Comparison of ENCODE assay signal across 8 cellular contexts in the genomic region with DNA sequence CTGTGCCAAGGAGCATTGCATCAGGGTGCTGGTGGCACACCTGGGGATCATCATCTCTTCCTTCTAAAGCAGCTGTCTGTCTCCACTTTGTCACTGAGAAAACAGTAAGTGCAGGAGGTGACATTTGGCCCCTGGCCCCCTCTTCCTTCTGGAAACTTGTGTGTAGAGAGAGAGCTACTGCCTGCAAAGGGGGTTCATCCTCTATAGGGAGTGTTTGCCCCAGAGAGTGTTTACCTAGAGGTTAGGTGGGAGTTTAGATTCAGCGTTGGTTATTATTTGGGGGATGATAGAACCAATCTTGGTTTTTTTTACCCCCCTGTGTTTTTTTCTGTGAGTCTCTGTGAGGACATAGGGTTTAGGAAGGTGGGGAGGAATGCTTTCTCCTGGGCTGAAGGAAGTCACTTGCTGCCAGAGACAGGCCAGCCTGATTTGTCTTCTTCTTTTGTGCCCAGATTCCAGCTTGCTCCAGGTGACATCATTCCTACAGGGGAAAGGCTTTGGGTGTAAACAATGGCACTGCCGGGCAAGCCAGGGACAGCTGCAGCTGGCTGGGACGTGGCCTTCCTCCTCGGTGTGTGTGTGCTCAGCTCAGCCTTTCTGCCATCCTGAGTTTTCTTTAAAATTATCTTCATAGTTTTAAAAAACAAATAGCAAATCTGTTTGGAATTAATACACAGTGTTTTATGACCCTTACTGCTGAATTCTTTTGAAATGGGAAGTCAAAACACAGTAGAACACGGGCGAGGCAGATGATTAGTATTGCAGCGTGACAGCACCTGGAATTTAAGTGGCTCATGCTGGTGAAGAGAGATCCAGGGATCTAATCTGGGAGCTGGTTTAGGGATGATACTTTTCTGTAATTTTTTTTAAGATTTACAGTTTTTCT. TPM values are rescaled to one million over a fixed set of nuclear protein-coding genes. Genes with fewer than 3 reads are reported as not detected.
DNase-seq lines count a peak whose midpoint lies in the region; ATAC-seq and TF ChIP-seq lines count a peak whose summit lies in the region.

No MANE protein-coding gene starts in this region.

- in situ Hi-C loops in transverse colon (cut with MboI; ENCODE audit: low pct_ligation_motif_present in 1 of 4, low pct_unique_long_range_greater_than_20kb in 1 of 4, low sequenced_read_pairs in 3 of 4): no loop called here

- H3K36me3 ChIP-seq in lower lobe of right lung (peaks cover 6% of the 10 kb centered on the region), transverse colon (no peaks in the 10 kb centered on the region)

- H3K4me1 ChIP-seq in lower lobe of right lung (peaks cover 85% of the 10 kb centered on the region), transverse colon (peaks cover 51 to 75% (median 65%) of the 10 kb centered on the region in 4 donors)

- H3K9me3 ChIP-seq in lower lobe of right lung: no peaks in the 10 kb centered on the region
- no peaks in the 10 kb centered on the region for H3K9me3 ChIP-seq in transverse colon

- no peak for TF ChIP-seq EP300 in transverse colon (IDR thresholded peaks at IDR 0.05; ENCODE audit: low read depth)

- DNase-seq in LoVo (ENCODE audit: low spot score): peak; percentile 18
- DNase-seq in astrocyte of the hippocampus (ENCODE audit: low read depth, low spot score): peak; percentile 56
- peak; percentile 47 for DNase-seq in lower lobe of right lung
- DNase-seq in transverse colon: peak; percentile 35
- no peak for DNase-seq in activated gamma-delta T cell treated with Interleukin-2 at 50 U/mL for 16 hours
- DNase-seq in activated effector memory CD4-positive, alpha-beta T cell treated with anti-CD3 and anti-CD28 coated beads, Interleukin-2, amount 50 U/mL, for 16 hours: no peak

- TF ChIP-seq CTCF in C4-2B (conservative IDR thresholded peaks at IDR 0.05): no peak
- TF ChIP-seq CTCF in lower lobe of right lung (IDR thresholded peaks at IDR 0.05): no peak
- no peak for TF ChIP-seq CTCF in transverse colon (IDR thresholded peaks at IDR 0.05)

- H3K27ac ChIP-seq in C4-2B (peak overlapping the region; percentile 42), lower lobe of right lung (peak overlapping the region; percentile 39), transverse colon (peak overlapping the region; percentile 51 to 68 (median 58))

- 25 to 26% methylated on average over 4 to 7 of the region's 7 CpGs for WGBS in transverse colon (ENCODE audit: low coverage in 1 of 2), 2 donors

- no peak overlapping the region for H3K4me3 ChIP-seq in lower lobe of right lung
- H3K4me3 ChIP-seq in transverse colon: no peak overlapping the region

- no peak for TF ChIP-seq POLR2A in transverse colon (IDR thresholded peaks at IDR 0.05)

- intact Hi-C loops in lower lobe of right lung (cut with DNase I): no loop called here
- intact Hi-C loops in transverse colon (cut with DNase I; ENCODE audit: low total_unique reads): no loop called here

- H3K27me3 ChIP-seq in lower lobe of right lung (ENCODE audit: low read depth) (no peaks in the 10 kb centered on the region), transverse colon (no peaks in the 10 kb centered on the region)

- peak; percentile 40 to 54 for ATAC-seq in lower lobe of right lung
- ATAC-seq in HG03442 (IDR thresholded peaks at IDR 0.05; ENCODE audit: unreplicated experiment): no peak

RNA-seq across cellular contexts. Expression of gene PRRC2B, which starts 24.5 kb away (rescaled TPM):
- total RNA-seq in lower lobe of right lung (170 TPM), transverse colon (100 to 1,000 TPM in 2 of 4 donors, 10 to 100 TPM in 2; 73.7 to 171 (median 98.9) TPM)

Comparison
In these comparisons a context has a peak if more than half of its experiments do, and no peak if none do; other contexts are left out.
1. DNase-seq: peak in LoVo (single experiment), astrocyte of the hippocampus (single experiment), lower lobe of right lung (single experiment) and transverse colon (single experiment); none in activated gamma-delta T cell treated with Interleukin-2 at 50 U/mL for 16 hours (single experiment) and activated effector memory CD4-positive, alpha-beta T cell treated with anti-CD3 and anti-CD28 coated beads, Interleukin-2, amount 50 U/mL, for 16 hours (single experiment).
2. Peak in every context shown above with its lines, with median percentiles within 50 percentile points of each other: H3K27ac ChIP-seq.